ENCODE assay signal across 9 cellular contexts in the genomic region with DNA sequence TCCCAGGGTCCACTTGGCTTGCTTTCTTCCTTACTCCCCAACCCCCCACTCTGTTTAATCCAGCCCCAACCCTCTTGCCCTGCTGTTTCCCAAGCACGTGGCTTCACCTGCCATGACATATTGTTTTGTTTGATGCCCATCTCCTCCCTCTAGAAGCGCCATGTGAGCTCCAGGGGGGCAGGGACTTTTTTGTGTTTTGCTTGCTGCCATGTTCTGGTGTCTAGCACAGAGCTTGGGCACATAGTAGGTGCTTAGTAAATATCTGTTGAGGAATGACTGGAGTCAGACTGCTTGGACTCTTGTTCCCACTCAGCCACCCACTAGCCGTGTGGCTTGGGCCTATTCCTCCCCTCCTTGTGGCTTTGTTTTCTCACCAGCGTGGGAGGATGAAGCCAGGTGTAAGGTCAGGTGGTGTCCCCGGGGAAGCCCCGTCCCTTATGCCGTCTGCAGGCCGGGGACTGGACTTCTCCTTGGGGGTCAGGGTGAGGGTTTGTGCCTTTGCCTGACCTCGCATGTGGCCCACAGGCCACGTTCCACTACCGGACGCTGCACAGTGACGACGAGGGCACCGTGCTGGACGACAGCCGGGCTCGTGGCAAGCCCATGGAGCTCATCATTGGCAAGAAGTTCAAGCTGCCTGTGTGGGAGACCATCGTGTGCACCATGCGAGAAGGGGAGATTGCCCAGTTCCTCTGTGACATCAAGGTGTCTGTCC. TPM values are rescaled to one million over a fixed set of nuclear protein-coding genes. Genes with fewer than 3 reads are reported as not detected.
DNase-seq lines count a peak whose midpoint lies in the region; ATAC-seq lines count a peak whose summit lies in the region.
"Had no signal": no experiment of that assay in that cellular context is flagged by ENCODE, and none has a peak within 500 bp of the region (broad histone marks: within the 10 kb centered on the region; RNA-seq: fewer than 3 reads in every experiment).

No MANE protein-coding gene starts in this region.

- peaks cover 57% of the 10 kb centered on the region for H3K36me3 Mint-ChIP-seq in activated T-helper 2 cell treated with anti-CD3 and anti-CD28 coated beads, Interferon-gamma antibody, Interleukin-2, Interleukin-4, amounts not matched to agents 10 μg/mL and 5 μg/mL and 100 μg/mL, durations not matched to agents 14 hours and 24 hours and 36 hours (ENCODE audit: low read depth)

- intact Hi-C loops in activated T-helper 2 cell treated with anti-CD3 and anti-CD28 coated beads, Interferon-gamma antibody, Interleukin-2, Interleukin-4, amounts not matched to agents 10 μg/mL and 5 μg/mL and 100 μg/mL, durations not matched to agents 14 hours and 24 hours and 36 hours (cut with micrococcal nuclease): loop anchor here (2.0 to 10.0 kb wide), 3 partner anchors 84 to 222 kb away; no protein-coding TSS in a partner anchor

- peak overlapping the region; percentile 99 for H3K27ac Mint-ChIP-seq in activated T-helper 2 cell treated with anti-CD3 and anti-CD28 coated beads, Interferon-gamma antibody, Interleukin-2, Interleukin-4, amounts not matched to agents 10 μg/mL and 5 μg/mL and 100 μg/mL, durations not matched to agents 14 hours and 24 hours and 36 hours

- H3K4me3 Mint-ChIP-seq in activated T-helper 2 cell treated with anti-CD3 and anti-CD28 coated beads, Interferon-gamma antibody, Interleukin-2, Interleukin-4, amounts not matched to agents 10 μg/mL and 5 μg/mL and 100 μg/mL, durations not matched to agents 14 hours and 24 hours and 36 hours (ENCODE audit: low read depth): peak overlapping the region; percentile 68

- H3K4me1 Mint-ChIP-seq in activated T-helper 2 cell treated with anti-CD3 and anti-CD28 coated beads, Interferon-gamma antibody, Interleukin-2, Interleukin-4, amounts not matched to agents 10 μg/mL and 5 μg/mL and 100 μg/mL, durations not matched to agents 14 hours and 24 hours and 36 hours (ENCODE audit: low read depth): peaks cover 54% of the 10 kb centered on the region

- no peaks in the 10 kb centered on the region for H3K27me3 Mint-ChIP-seq in activated T-helper 2 cell treated with anti-CD3 and anti-CD28 coated beads, Interferon-gamma antibody, Interleukin-2, Interleukin-4, amounts not matched to agents 10 μg/mL and 5 μg/mL and 100 μg/mL, durations not matched to agents 14 hours and 24 hours and 36 hours (ENCODE audit: low read depth)

- ATAC-seq in HG02852 (IDR thresholded peaks at IDR 0.05; ENCODE audit: unreplicated experiment) (peak; percentile 36), HG03520 (IDR thresholded peaks at IDR 0.05; ENCODE audit: unreplicated experiment) (no peak)

- H3K9me3 Mint-ChIP-seq in activated T-helper 2 cell treated with anti-CD3 and anti-CD28 coated beads, Interferon-gamma antibody, Interleukin-2, Interleukin-4, amounts not matched to agents 10 μg/mL and 5 μg/mL and 100 μg/mL, durations not matched to agents 14 hours and 24 hours and 36 hours: no peaks in the 10 kb centered on the region

- DNase-seq in activated T-cell treated with anti-CD3 and anti-CD28 coated beads for 48 hours (ENCODE audit: low read depth) (peak; percentile 55), activated T-cell treated with anti-CD3 and anti-CD28 coated beads for 4 hours (no peak), NCI-H1436 treated with DMSO at 0.1 percent for 48 hours (lab: John Stamatoyannopoulos, UW) (no peak), kidney glomerular epithelial cell (lab: John Stamatoyannopoulos, UW) (no peak)
- no peak for DNase-seq in activated T-helper 2 cell treated with anti-CD3 and anti-CD28 coated beads, Interferon-gamma antibody, Interleukin-2, Interleukin-4, amounts not matched to agents 10 μg/mL and 5 μg/mL and 100 μg/mL, durations not matched to agents 14 hours and 24 hours and 36 hours (ENCODE audit: low spot score)
- DNase-seq in stimulated activated CD4-positive, alpha-beta T cell treated with anti-CD3 and anti-CD28 coated beads, Interleukin-2, amount 100 ng/mL, for 48 hours: peak; percentile 42 to 45
- DNase-seq: glutamatergic neuron had no signal

RNA-seq across cellular contexts. Expression of a gene that starts 3.8 kb away (rescaled TPM):
- 190 and 191 TPM in 2 replicates for total RNA-seq in activated T-helper 2 cell treated with anti-CD3 and anti-CD28 coated beads, Interferon-gamma antibody, Interleukin-2, Interleukin-4, amounts not matched to agents 10 μg/mL and 5 μg/mL and 100 μg/mL, durations not matched to agents 14 hours and 24 hours and 36 hours

RNA-seq across cellular contexts. Expression of a gene that starts 17.6 kb away (rescaled TPM):
- 58.5 and 62.0 TPM in 2 replicates for total RNA-seq in activated T-helper 2 cell treated with anti-CD3 and anti-CD28 coated beads, Interferon-gamma antibody, Interleukin-2, Interleukin-4, amounts not matched to agents 10 μg/mL and 5 μg/mL and 100 μg/mL, durations not matched to agents 14 hours and 24 hours and 36 hours

RNA-seq across cellular contexts. Expression of a gene that starts 18.5 kb away (rescaled TPM):
- total RNA-seq in activated T-helper 2 cell treated with anti-CD3 and anti-CD28 coated beads, Interferon-gamma antibody, Interleukin-2, Interleukin-4, amounts not matched to agents 10 μg/mL and 5 μg/mL and 100 μg/mL, durations not matched to agents 14 hours and 24 hours and 36 hours: 118 and 120 TPM in 2 replicates

RNA-seq across cellular contexts. Expression of a gene that starts 21.3 kb away (rescaled TPM):
- total RNA-seq in activated T-helper 2 cell treated with anti-CD3 and anti-CD28 coated beads, Interferon-gamma antibody, Interleukin-2, Interleukin-4, amounts not matched to agents 10 μg/mL and 5 μg/mL and 100 μg/mL, durations not matched to agents 14 hours and 24 hours and 36 hours: 117 and 119 TPM in 2 replicates

RNA-seq across cellular contexts. Expression of a gene that starts 31.5 kb away (rescaled TPM):
- total RNA-seq in activated T-helper 2 cell treated with anti-CD3 and anti-CD28 coated beads, Interferon-gamma antibody, Interleukin-2, Interleukin-4, amounts not matched to agents 10 μg/mL and 5 μg/mL and 100 μg/mL, durations not matched to agents 14 hours and 24 hours and 36 hours: 0.73 and 1.0 TPM in 2 replicates

Comparison
In these comparisons a context has a peak if more than half of its experiments do, and no peak if none do; other contexts are left out.
1. DNase-seq: peak in activated T-cell treated with anti-CD3 and anti-CD28 coated beads for 48 hours (single experiment) and stimulated activated CD4-positive, alpha-beta T cell treated with anti-CD3 and anti-CD28 coated beads, Interleukin-2, amount 100 ng/mL, for 48 hours (2 of 2); none in activated T-cell treated with anti-CD3 and anti-CD28 coated beads for 4 hours (single experiment), activated T-helper 2 cell treated with anti-CD3 and anti-CD28 coated beads, Interferon-gamma antibody, Interleukin-2, Interleukin-4, amounts not matched to agents 10 μg/mL and 5 μg/mL and 100 μg/mL, durations not matched to agents 14 hours and 24 hours and 36 hours (single experiment), NCI-H1436 treated with DMSO at 0.1 percent for 48 hours (single experiment) and kidney glomerular epithelial cell (single experiment).